Comparison of ENCODE assay signal across 19 cellular contexts in the genomic region with DNA sequence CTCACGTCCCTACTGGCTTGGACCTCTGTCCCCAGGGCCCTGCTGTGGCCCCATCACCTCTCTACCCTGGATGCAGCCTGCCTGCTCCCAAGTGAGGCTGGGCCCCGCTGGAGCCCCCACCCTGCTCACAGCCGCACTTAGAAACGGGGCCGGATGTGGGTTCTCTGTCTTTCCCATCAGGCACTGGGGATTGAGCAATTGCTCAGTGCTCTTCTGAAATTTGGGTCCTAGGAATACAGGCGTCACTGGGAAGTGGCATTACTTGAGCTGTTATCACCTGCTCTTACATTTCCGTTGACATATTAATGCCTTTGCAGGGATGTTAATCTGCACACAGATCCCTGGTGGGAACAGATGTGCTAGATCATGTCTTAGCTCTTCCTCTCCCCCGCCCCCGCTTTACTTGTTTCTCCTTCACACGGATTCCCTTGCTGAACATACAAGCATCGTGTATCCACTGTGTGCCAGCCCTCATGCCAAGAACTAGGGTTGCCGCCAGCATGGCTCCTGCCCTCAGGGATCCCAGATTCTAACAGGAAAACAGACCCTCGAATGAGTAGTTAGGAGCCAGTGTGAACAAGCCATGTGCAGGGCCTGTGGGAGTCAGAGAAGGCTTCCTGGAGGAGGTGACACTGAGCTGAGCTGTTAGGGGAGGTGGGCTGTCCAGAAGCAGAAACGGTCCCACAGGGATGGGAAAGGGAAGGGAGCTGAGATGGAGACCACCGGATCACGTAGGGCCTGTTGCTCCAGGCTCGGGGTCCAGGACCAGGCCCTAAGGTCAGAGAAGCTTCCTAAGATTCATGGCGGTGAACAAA.
DNase-seq lines count a peak whose midpoint lies in the region; ATAC-seq, FAIRE-seq and TF ChIP-seq lines count a peak whose summit lies in the region.
"Had no signal": no experiment of that assay in that cellular context is flagged by ENCODE, and none has a peak within 500 bp of the region (broad histone marks: within the 10 kb centered on the region; RNA-seq: fewer than 3 reads in every experiment).

No MANE protein-coding gene starts in this region.

- POLR2A ChIA-PET in K562 (lab: Yijun Ruan, JAX): interaction anchor here (0.6 to 0.9 kb wide), 2 partner anchors 10 to 367 kb away, joined by 3 read pairs; no protein-coding TSS in a partner anchor

- TF ChIP-seq CTCF in K562 (IDR thresholded peaks at IDR 0.05 in 2 of 3, conservative IDR thresholded peaks at IDR 0.05 in 1 of 3; ENCODE audit: insufficient read depth in 2 of 3, low read depth in 1 of 3, low read length in 3 of 3) (no peak), prostate gland (IDR thresholded peaks at IDR 0.05) (no peak)

- H3K9me3 ChIP-seq in K562 (replicated peaks; ENCODE audit: control insufficient read depth, insufficient read depth, low read depth, low read length): no peaks in the 10 kb centered on the region
- H3K9me3 ChIP-seq in prostate gland: no peaks in the 10 kb centered on the region
- H3K9me3 ChIP-seq: right atrium auricular region, thoracic aorta had no signal

- peak; percentile 72 for ATAC-seq in K562
- peak; percentile 22 for ATAC-seq in stimulated activated effector memory CD8-positive, alpha-beta T cell treated with anti-CD3 and anti-CD28 coated beads, Interleukin-12 subunit alpha, Interleukin-12 subunit beta, amount 100 ng/mL, for 72 hours
- ATAC-seq in SK-N-SH treated with all-trans-retinoic acid at 6 μM for 48 hours: no peak
- ATAC-seq: natural killer cell treated with Interleukin-12 subunit alpha and Interleukin-12 subunit beta and Interleukin-15 and Interleukin-18, amount 100 ng/mL, for 72 hours had no signal

- in situ Hi-C loops in K562 (cut with MboI): loop anchor here (5.0 to 25.0 kb wide), 2 partner anchors 196 to 786 kb away; no protein-coding TSS in a partner anchor

- H3K27ac Mint-ChIP-seq in stimulated activated effector memory CD8-positive, alpha-beta T cell treated with anti-CD3 and anti-CD28 coated beads, Interleukin-12 subunit alpha, Interleukin-12 subunit beta, amount 100 ng/mL, for 72 hours: peak overlapping the region; percentile 45
- H3K27ac Mint-ChIP-seq: activated naive CD4-positive, alpha-beta T cell treated with anti-CD3 and anti-CD28 coated beads for 36 hours had no signal

- H3K27ac ChIP-seq in K562 (ENCODE audit: extremely low read depth, low read depth, low read length) (no peak overlapping the region; the same call in 2 of the 3 replicates), prostate gland (no peak overlapping the region)
- H3K27ac ChIP-seq: right atrium auricular region, thoracic aorta had no signal

- H2AFZ ChIP-seq in K562 (ENCODE audit: low read depth, low read length): no peak overlapping the region

- TF ChIP-seq EP300 in K562 (IDR thresholded peaks at IDR 0.05; ENCODE audit: low read length): peak; percentile 75

- CTCF ChIA-PET in K562 (lab: Yijun Ruan, JAX; ENCODE audit: low intra/inter-chr PET ratio): interaction anchor here (0.6 kb wide), 1 partner anchor 127 kb away, joined by 3 read pairs; no protein-coding TSS in a partner anchor

- H3K4me3 ChIP-seq in Jurkat, Clone E6-1 (ENCODE audit: low read length): no peak overlapping the region
- H3K4me3 ChIP-seq in K562 (no peak overlapping the region), prostate gland (no peak overlapping the region)
- H3K4me3 ChIP-seq: lung, right atrium auricular region, thoracic aorta had no signal

- no peak for FAIRE-seq in K562 (lab: Jason Lieb, UNC)

- H3K4me2 ChIP-seq in K562 (ENCODE audit: insufficient read depth, low read length): peak overlapping the region; percentile 4; the same call in 1 of the 2 replicates

- peaks cover 12% of the 10 kb centered on the region for H3K36me3 Mint-ChIP-seq in stimulated activated effector memory CD8-positive, alpha-beta T cell treated with anti-CD3 and anti-CD28 coated beads, Interleukin-12 subunit alpha, Interleukin-12 subunit beta, amount 100 ng/mL, for 72 hours
- H3K36me3 Mint-ChIP-seq: natural killer cell treated with Interleukin-12 subunit alpha and Interleukin-12 subunit beta and Interleukin-15 and Interleukin-18, amount 100 ng/mL, for 72 hours had no signal

- H3K4me1 Mint-ChIP-seq in stimulated activated effector memory CD8-positive, alpha-beta T cell treated with anti-CD3 and anti-CD28 coated beads, Interleukin-12 subunit alpha, Interleukin-12 subunit beta, amount 100 ng/mL, for 72 hours: peaks cover 12% of the 10 kb centered on the region

- no peak overlapping the region for H3K4me3 Mint-ChIP-seq in stimulated activated effector memory CD8-positive, alpha-beta T cell treated with anti-CD3 and anti-CD28 coated beads, Interleukin-12 subunit alpha, Interleukin-12 subunit beta, amount 100 ng/mL, for 72 hours
- H3K4me3 Mint-ChIP-seq: activated naive CD4-positive, alpha-beta T cell treated with anti-CD3 and anti-CD28 coated beads for 36 hours; immature natural killer cell; natural killer cell treated with Interleukin-12 subunit alpha and Interleukin-12 subunit beta and Interleukin-15 and Interleukin-18, amount 100 ng/mL, for 72 hours had no signal

- intact Hi-C loops in K562 (cut with micrococcal nuclease): loop anchor here (5.0 kb wide), 1 partner anchor 69 kb away; no protein-coding TSS in a partner anchor
- intact Hi-C loops in prostate gland (cut with DNase I): no loop called here

- no peaks in the 10 kb centered on the region for H3K9me3 Mint-ChIP-seq in stimulated activated effector memory CD8-positive, alpha-beta T cell treated with anti-CD3 and anti-CD28 coated beads, Interleukin-12 subunit alpha, Interleukin-12 subunit beta, amount 100 ng/mL, for 72 hours
- H3K9me3 Mint-ChIP-seq: activated naive CD4-positive, alpha-beta T cell treated with anti-CD3 and anti-CD28 coated beads for 36 hours; immature natural killer cell; natural killer cell treated with Interleukin-12 subunit alpha and Interleukin-12 subunit beta and Interleukin-15 and Interleukin-18, amount 100 ng/mL, for 72 hours had no signal

- DNase-seq in Jurkat, Clone E6-1 (ENCODE audit: low read depth, low spot score): peak; percentile 87
- DNase-seq in OCI-M1 (lab: John Stamatoyannopoulos, UW) (peak; percentile 79), K562 (ENCODE audit: extremely low read depth in 1 of 4, low spot score in 3 of 4) (peak; percentile 36 to 50 (median 44)), prostate gland (ENCODE audit: low spot score) (no peak), NCI-H187 treated with DMSO at 0.1 percent for 48 hours (lab: John Stamatoyannopoulos, UW) (no peak)
- no peak for DNase-seq in stimulated activated effector memory CD8-positive, alpha-beta T cell treated with anti-CD3 and anti-CD28 coated beads, Interleukin-12 subunit alpha, Interleukin-12 subunit beta, amount 100 ng/mL, for 72 hours (ENCODE audit: low spot score in 2 of 2)
- DNase-seq: activated naive CD4-positive, alpha-beta T cell treated with anti-CD3 and anti-CD28 coated beads for 36 hours; C1 segment of cervical spinal cord; dermis blood vessel endothelial cell; glutamatergic neuron; immature natural killer cell; NCI-H1105; NCI-H2171 treated with DMSO at 0.1 percent for 48 hours; stimulated activated CD4-positive, alpha-beta T cell treated with anti-CD3 and anti-CD28 coated beads, Interleukin-2, amount 100 ng/mL, for 24 hours had no signal

- no peaks in the 10 kb centered on the region for H3K9me1 ChIP-seq in K562 (ENCODE audit: control insufficient read depth, insufficient read depth, low read length)

- no TSS peak for BruUV-seq in K562 (replicated peaks; lab: Mats Ljungman, UMichigan)

- H3K9ac ChIP-seq in K562 (ENCODE audit: insufficient read depth in 1 of 2, low read depth in 2 of 2, low read length in 2 of 2): peak overlapping the region in 1 of 2 experiments; percentile 64; a peak in 1 of 4 replicates

- H3K36me3 ChIP-seq in K562 (ENCODE audit: control insufficient read depth, insufficient read depth, low read length) (no peaks in the 10 kb centered on the region; the same call in 2 of the 3 replicates), prostate gland (peaks cover 12 to 15% of the 10 kb centered on the region in 2 donors)

- H4K20me1 ChIP-seq in K562 (replicated peaks; ENCODE audit: control insufficient read depth, insufficient read depth, low read length): 0 out of 2 replicates have a peak, but pooled peaks cover 4% of the 10 kb centered on the region

- no peaks in the 10 kb centered on the region for H3K27me3 ChIP-seq in K562 (ENCODE audit: control insufficient read depth in 2 of 2, insufficient read depth in 2 of 2, low read length in 2 of 2)
- H3K27me3 ChIP-seq in prostate gland (replicated peaks; ENCODE audit: insufficient read depth): no peaks in the 10 kb centered on the region
- H3K27me3 ChIP-seq: right atrium auricular region had no signal

- WGBS in K562 (ENCODE audit: insufficient coverage, low coverage, missing lambda C conversion rate): 36% methylated on average over 16 of the region's 18 CpGs
- 86% methylated on average over 18 of the region's 18 CpGs for WGBS in prostate gland

- TF ChIP-seq POLR2A in K562 (conservative IDR thresholded peaks at IDR 0.05) (no peak), prostate gland (IDR thresholded peaks at IDR 0.05) (no peak)

- TF ChIP-seq RAD21 in K562 (CRISPR knock-in tag; conservative IDR thresholded peaks at IDR 0.05 in 1 of 2, IDR thresholded peaks at IDR 0.05 in 1 of 2): no peak; a peak in 1 of 4 replicates

- H3K79me2 ChIP-seq in K562 (ENCODE audit: control insufficient read depth, insufficient read depth, low read length): no peaks in the 10 kb centered on the region

- H3K4me1 ChIP-seq in K562 (replicated peaks in 1 of 2; ENCODE audit: control insufficient read depth in 2 of 2, insufficient read depth in 2 of 2, low read length in 2 of 2) (peaks cover 11 to 24% of the 10 kb centered on the region in 2 experiments), prostate gland (replicated peaks) (no peaks in the 10 kb centered on the region)

TF ChIP-seq in SK-N-SH treated with all-trans-retinoic acid at 6 μM for 48 hours, 23 proteins besides CTCF, POLR2A, EP300 and RAD21 (continues in another document):
- TF ChIP-seq ESRRG (CRISPR knock-in tag; IDR thresholded peaks at IDR 0.05) (no peak), ZNF8 (CRISPR knock-in tag; IDR thresholded peaks at IDR 0.05) (no peak), ARNTL (CRISPR knock-in tag; IDR thresholded peaks at IDR 0.05; ENCODE audit: borderline replicate concordance, low read depth) (no peak), GLIS3 (CRISPR knock-in tag; IDR thresholded peaks at IDR 0.05) (no peak), RARB (CRISPR knock-in tag; IDR thresholded peaks at IDR 0.05) (no peak), ISL1 (CRISPR knock-in tag; IDR thresholded peaks at IDR 0.05) (no peak)

Comparison
In these comparisons a context has a peak if more than half of its experiments do, and no peak if none do; other contexts are left out.
1. DNase-seq: peak in Jurkat, Clone E6-1 (single experiment), OCI-M1 (single experiment) and K562 (4 of 4); none in stimulated activated effector memory CD8-positive, alpha-beta T cell treated with anti-CD3 and anti-CD28 coated beads, Interleukin-12 subunit alpha, Interleukin-12 subunit beta, amount 100 ng/mL, for 72 hours (0 of 2), prostate gland (single experiment) and NCI-H187 treated with DMSO at 0.1 percent for 48 hours (single experiment).